25 cellular contexts compared by ENCODE assay signal in the genomic region with DNA sequence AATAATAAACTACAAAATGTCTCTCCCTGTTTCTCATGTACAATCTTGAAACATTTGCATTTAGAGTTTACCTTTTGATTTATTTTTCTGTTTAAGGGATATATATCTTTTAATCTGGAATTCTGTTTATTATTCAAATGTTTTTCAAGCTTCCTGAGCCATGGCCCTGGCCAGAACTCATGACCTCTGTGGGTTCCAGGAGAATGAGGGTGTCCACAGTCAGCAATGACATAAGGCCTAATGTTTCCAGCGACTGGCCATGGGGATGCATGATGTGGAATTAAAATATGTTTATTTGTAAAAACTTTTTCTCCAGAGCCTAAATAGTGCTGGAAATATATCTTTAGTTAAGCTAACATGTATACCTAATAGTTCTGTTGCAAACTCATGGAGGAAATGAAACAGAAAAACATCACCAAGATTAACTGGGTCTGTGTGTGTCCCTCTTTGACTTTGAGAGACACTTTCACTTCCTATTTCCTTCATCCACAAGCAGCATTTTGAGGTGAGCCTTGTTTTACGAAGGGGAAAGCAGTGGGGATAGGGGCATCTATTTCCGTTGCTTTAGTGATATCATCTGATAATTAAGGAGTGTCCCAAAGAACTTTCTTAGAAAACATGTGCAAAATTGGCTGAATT.
A peak's percentile ranks its signal among the peaks of the same experiment; 100 is the strongest.
DNase-seq lines count a peak whose midpoint lies in the region; FAIRE-seq and TF ChIP-seq lines count a peak whose summit lies in the region.
"Had no signal": no experiment of that assay in that cellular context is flagged by ENCODE, and none has a peak within 500 bp of the region (broad histone marks: within the 10 kb centered on the region; RNA-seq: fewer than 3 reads in every experiment).

No MANE protein-coding gene starts in this region.

- H3K18ac ChIP-seq in H9 (ENCODE audit: insufficient read length, low read depth, low read length), result no peak overlapping the region

- H2BK20ac ChIP-seq in H9 (ENCODE audit: low read depth, low read length, poor library complexity, severe bottlenecking), result no peak overlapping the region

- H3K79me1 ChIP-seq in H9 (ENCODE audit: insufficient read depth, low read depth, low read length, poor library complexity, severe bottlenecking), result no peaks in the 10 kb centered on the region

- DNase-seq in SIG-M5 treated with dmso at 0.1 percent for 504 hours (lab: John Stamatoyannopoulos, UW; ENCODE audit: unreplicated experiment) (peak; percentile 39), SIG-M5 (lab: John Stamatoyannopoulos, UW) (no peak), NB4 (ENCODE audit: low read depth) (peak; percentile 9), fibroblast of mammary gland (ENCODE audit: low read depth) (peak; percentile 71), H9 (no peak), HTR-8/SVneo (ENCODE audit: insufficient read length, low spot score) (no peak), brain microvascular endothelial cell (no peak), NCI-H1092 treated with DMSO at 0.1 percent for 48 hours (lab: John Stamatoyannopoulos, UW) (no peak)
- DNase-seq: activated CD4-positive, alpha-beta memory T cell treated with anti-CD3 and anti-CD28 coated beads, Interleukin-2, amount 10 ng/mL, durations not matched to agents 7 days and 5 days; activated naive CD4-positive, alpha-beta T cell treated with anti-CD3 and anti-CD28 coated beads, Interleukin-2, amount 50 U/mL, for 16 hours; activated T-cell treated with anti-CD3 and anti-CD28 coated beads, Interleukin-2, amount 50 U/mL, for 4 hours; C1 segment of cervical spinal cord; GF-D8; IMR-90; naive B cell; NCI-H1105; NCI-H69; small intestine; stimulated activated CD4-positive, alpha-beta T cell treated with anti-CD3 and anti-CD28 coated beads, Interleukin-4, amount 100 ng/mL, for 24 hours; T-helper 17 cell had no signal

- H3K27me3 ChIP-seq in H9 (ENCODE audit: insufficient read depth, low read length) (no peaks in the 10 kb centered on the region), brain microvascular endothelial cell (replicated peaks) (no peaks in the 10 kb centered on the region)

- no CpG with 5 or more reads among the region's 3 CpGs for WGBS in H9 (ENCODE audit: extremely low coverage, insufficient read length, low lambda C conversion rate)

- H2BK5ac ChIP-seq in H9 (ENCODE audit: insufficient read length, low read length), result no peak overlapping the region

- no peak overlapping the region for H2AFZ ChIP-seq in H9 (ENCODE audit: low read length)

- TF ChIP-seq POLR2A in NB4 (IDR thresholded peaks at IDR 0.05; ENCODE audit: extremely low read depth, insufficient read length), result no peak

- H2BK15ac ChIP-seq in H9 (ENCODE audit: low read depth, low read length), result no peak overlapping the region

- no peak overlapping the region for H3K14ac ChIP-seq in H9 (ENCODE audit: insufficient read depth, low read length)

- H3K27me3 Mint-ChIP-seq in H9 (ENCODE audit: low read depth), result peaks cover 11% of the 10 kb centered on the region
- H3K27me3 Mint-ChIP-seq: activated CD4-positive, alpha-beta memory T cell treated with anti-CD3 and anti-CD28 coated beads, Interleukin-2, amount 10 ng/mL, durations not matched to agents 7 days and 5 days had no signal

- peaks cover 2% of the 10 kb centered on the region; the same call in 1 of the 2 replicates for H3K4me1 ChIP-seq in H9 (ENCODE audit: insufficient read depth, low read length)

- H3K27ac ChIP-seq in H9 (ENCODE audit: insufficient read length, low read depth, low read length), result no peak overlapping the region
- H3K27ac ChIP-seq in brain microvascular endothelial cell, result no peak overlapping the region
- H3K27ac ChIP-seq: 22Rv1, epithelial cell of prostate had no signal

- H3K23ac ChIP-seq in H9 (ENCODE audit: insufficient read length, low read depth, low read length), result no peak overlapping the region

- no peak overlapping the region for H4K8ac ChIP-seq in H9 (replicated peaks; ENCODE audit: insufficient read length, low read depth, low read length)

- no peaks in the 10 kb centered on the region for H3K9me3 Mint-ChIP-seq in H9
- H3K9me3 Mint-ChIP-seq: activated CD4-positive, alpha-beta memory T cell treated with anti-CD3 and anti-CD28 coated beads, Interleukin-2, amount 10 ng/mL, durations not matched to agents 7 days and 5 days; activated T-cell treated with anti-CD3 and anti-CD28 coated beads, Interleukin-2, amount 50 U/mL, for 4 hours; naive B cell; WTC11 had no signal

- TF ChIP-seq CTCF in NB4 (IDR thresholded peaks at IDR 0.05; ENCODE audit: low read depth, low read length), result no peak
- TF ChIP-seq CTCF in fibroblast of mammary gland (conservative IDR thresholded peaks at IDR 0.05; ENCODE audit: control insufficient read depth, insufficient read depth, low read depth, low read length), result no peak
- no peak for TF ChIP-seq CTCF in H9 (conservative IDR thresholded peaks at IDR 0.05)
- TF ChIP-seq CTCF in brain microvascular endothelial cell (IDR thresholded peaks at IDR 0.05; ENCODE audit: low read depth, low read length, missing control alignments), result no peak

- no peak overlapping the region for H4K91ac ChIP-seq in H9 (ENCODE audit: insufficient read length, low read depth, low read length)

- no peak overlapping the region for H2AK5ac ChIP-seq in H9 (ENCODE audit: insufficient read length, low read length)

- H3K23me2 ChIP-seq in H9 (ENCODE audit: insufficient read length, low read depth, low read length, poor library complexity, severe bottlenecking), result no peaks in the 10 kb centered on the region

- H3K36me3 ChIP-seq in brain microvascular endothelial cell (replicated peaks), result no peaks in the 10 kb centered on the region

- H3K4me3 ChIP-seq in NB4 (ENCODE audit: low read depth, low read length), result no peak overlapping the region
- no peak overlapping the region for H3K4me3 ChIP-seq in fibroblast of mammary gland (ENCODE audit: control insufficient read depth, low read depth, low read length)
- H3K4me3 ChIP-seq in brain microvascular endothelial cell (ENCODE audit: low read depth, low read length), result no peak overlapping the region
- H3K4me3 ChIP-seq: coronary artery had no signal

- H3K27ac Mint-ChIP-seq in H9, result no peak overlapping the region
- H3K27ac Mint-ChIP-seq: activated CD4-positive, alpha-beta memory T cell treated with anti-CD3 and anti-CD28 coated beads, Interleukin-2, amount 10 ng/mL, durations not matched to agents 7 days and 5 days; brain; naive B cell; T-helper 17 cell; WTC11 had no signal

- H2BK12ac ChIP-seq in H9 (ENCODE audit: insufficient read length, low read depth, low read length), result no peak overlapping the region

- no peak overlapping the region for H2BK120ac ChIP-seq in H9 (ENCODE audit: low read depth, low read length, poor library complexity, severe bottlenecking)

- no peaks in the 10 kb centered on the region for H3K79me2 ChIP-seq in H9 (ENCODE audit: insufficient read depth, low read length)

- in situ Hi-C loops in brain microvascular endothelial cell (cut with HindIII; ENCODE audit: low pct_ligation_motif_present, low sequenced_read_pairs), result no loop called here

- H4K5ac ChIP-seq in H9 (ENCODE audit: insufficient read length, low read depth, low read length), result no peak overlapping the region

- no peak overlapping the region for H3K56ac ChIP-seq in H9 (ENCODE audit: insufficient read length, low read depth, low read length)

- no peak overlapping the region for H3K9ac ChIP-seq in H9 (ENCODE audit: extremely low read depth, insufficient read length, low read length)

- no peaks in the 10 kb centered on the region for H3K36me3 Mint-ChIP-seq in H9 (ENCODE audit: insufficient read depth in 1 of 3, low read depth in 3 of 3)
- H3K36me3 Mint-ChIP-seq: brain, naive B cell, WTC11 had no signal

- H3K4me1 Mint-ChIP-seq in H9, result peaks cover 15 to 16% of the 10 kb centered on the region in 2 experiments
- H3K4me1 Mint-ChIP-seq: activated CD4-positive, alpha-beta memory T cell treated with anti-CD3 and anti-CD28 coated beads, Interleukin-2, amount 10 ng/mL, durations not matched to agents 7 days and 5 days had no signal

- no peaks in the 10 kb centered on the region for H3K9me3 ChIP-seq in H9 (ENCODE audit: control insufficient read depth, low read depth, low read length)

- no peak overlapping the region for H3T11ph ChIP-seq in H9 (ENCODE audit: low read length)

- no peak overlapping the region for H3K4me3 Mint-ChIP-seq in H9
- H3K4me3 Mint-ChIP-seq: activated CD4-positive, alpha-beta memory T cell treated with anti-CD3 and anti-CD28 coated beads, Interleukin-2, amount 10 ng/mL, durations not matched to agents 7 days and 5 days; activated T-cell treated with anti-CD3 and anti-CD28 coated beads, Interleukin-2, amount 50 U/mL, for 4 hours; brain; T-helper 17 cell; WTC11 had no signal

- peaks cover 3% of the 10 kb centered on the region for H4K20me1 ChIP-seq in H9 (ENCODE audit: control insufficient read depth, insufficient read depth, insufficient read length)

- no peak for FAIRE-seq in HTR-8/SVneo (lab: Jason Lieb, UNC)
- FAIRE-seq: small intestine had no signal

- H3K4me2 ChIP-seq in H9 (ENCODE audit: insufficient read depth, insufficient read length, low read length), result no peak overlapping the region

- H3K4ac ChIP-seq in H9 (ENCODE audit: low read depth, low read length), result no peak overlapping the region

Comparison
In these comparisons a context has a peak if more than half of its experiments do, and no peak if none do; other contexts are left out.
1. DNase-seq: peak in SIG-M5 treated with dmso at 0.1 percent for 504 hours (single experiment), NB4 (single experiment) and fibroblast of mammary gland (single experiment); none in SIG-M5 (single experiment), H9 (single experiment), HTR-8/SVneo (single experiment), brain microvascular endothelial cell (single experiment) and NCI-H1092 treated with DMSO at 0.1 percent for 48 hours (single experiment).